Comparison of ENCODE assay signal across 13 cellular contexts in the genomic region with DNA sequence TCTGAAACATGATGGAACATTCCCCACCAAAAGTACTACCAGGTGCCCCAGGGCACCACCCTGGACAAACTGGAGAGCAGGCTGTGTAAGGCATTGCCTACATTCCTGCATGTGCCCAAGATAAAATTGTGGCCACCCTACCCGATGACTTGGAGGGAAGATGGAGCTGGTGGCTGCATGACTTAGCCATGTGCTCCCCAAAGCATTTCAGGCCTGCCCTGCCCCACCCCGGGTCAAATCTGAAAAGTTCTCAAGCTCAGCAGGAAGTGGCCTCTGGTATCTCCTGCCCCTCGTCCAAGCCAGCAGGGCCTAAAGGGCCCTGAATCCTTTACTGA. TPM values are rescaled to one million over a fixed set of nuclear protein-coding genes. Genes with fewer than 3 reads are reported as not detected.
A peak's percentile ranks its signal among the peaks of the same experiment; 100 is the strongest.
DNase-seq lines count a peak whose midpoint lies in the region; ATAC-seq and TF ChIP-seq lines count a peak whose summit lies in the region.
"Had no signal": no experiment of that assay in that cellular context is flagged by ENCODE, and none has a peak within 500 bp of the region (broad histone marks: within the 10 kb centered on the region; RNA-seq: fewer than 3 reads in every experiment).

No MANE protein-coding gene starts in this region.

- no peak for TF ChIP-seq EP300 in transverse colon (IDR thresholded peaks at IDR 0.05; ENCODE audit: low read depth)

- intact Hi-C loops in left ventricle myocardium inferior (cut with micrococcal nuclease) (no loop called here), left cardiac atrium (cut with DNase I) (no loop called here), mucosa of descending colon (cut with DNase I, micrococcal nuclease) (no loop called here), transverse colon (cut with DNase I; ENCODE audit: low total_unique reads) (no loop called here), posterior vena cava (cut with DNase I) (no loop called here), lower leg skin (cut with DNase I; ENCODE audit: low total_unique reads) (no loop called here)

- peaks cover 77% of the 10 kb centered on the region for H3K4me1 Mint-ChIP-seq in activated T-cell treated with anti-CD3 and anti-CD28 coated beads, Interleukin-2, amount 50 U/mL, for 72 hours (ENCODE audit: low read depth)

- H3K27ac ChIP-seq in left ventricle myocardium inferior (replicated peaks) (peak overlapping the region; percentile 8), transverse colon (peak overlapping the region; percentile 37 to 50 (median 42))

- H3K27me3 ChIP-seq in left ventricle myocardium inferior (ENCODE audit: low read depth) (no peaks in the 10 kb centered on the region), transverse colon (no peaks in the 10 kb centered on the region)

- DNase-seq in left ventricle myocardium inferior, result no peak
- DNase-seq in left cardiac atrium, result no peak
- peak in 1 of 2 donors; percentile 58 for DNase-seq in activated T-cell treated with anti-CD3 and anti-CD28 coated beads, Interleukin-2, amount 50 U/mL, for 72 hours
- DNase-seq in mucosa of descending colon, result no peak
- DNase-seq in transverse colon, result no peak
- DNase-seq in posterior vena cava (ENCODE audit: low spot score), result no peak
- no peak for DNase-seq in lower leg skin (ENCODE audit: low spot score in 2 of 2)
- DNase-seq: HFFc6 had no signal

- no peaks in the 10 kb centered on the region for H3K36me3 ChIP-seq in left ventricle myocardium inferior
- H3K36me3 ChIP-seq in mucosa of descending colon (ENCODE audit: low read depth), result no peaks in the 10 kb centered on the region
- H3K36me3 ChIP-seq in transverse colon, result no peaks in the 10 kb centered on the region

- 72% methylated on average over 3 of the region's 3 CpGs; no CpG with 5 or more reads in 1 of the 2 donors for WGBS in transverse colon (ENCODE audit: low coverage in 1 of 2), 2 donors
- 72 to 75% methylated on average over 3 of the region's 3 CpGs for WGBS in lower leg skin, 2 donors

- H3K9me3 Mint-ChIP-seq in activated T-cell treated with anti-CD3 and anti-CD28 coated beads, Interleukin-2, amount 50 U/mL, for 72 hours, result no peaks in the 10 kb centered on the region
- H3K9me3 Mint-ChIP-seq: HFFc6 had no signal

- H3K36me3 Mint-ChIP-seq in activated T-cell treated with anti-CD3 and anti-CD28 coated beads, Interleukin-2, amount 50 U/mL, for 72 hours (ENCODE audit: insufficient read depth in 2 of 2), result peaks cover 61 to 82% of the 10 kb centered on the region in 2 donors

- TF ChIP-seq CTCF in left ventricle myocardium inferior (IDR thresholded peaks at IDR 0.05; ENCODE audit: borderline replicate concordance), result no peak
- no peak for TF ChIP-seq CTCF in mucosa of descending colon (IDR thresholded peaks at IDR 0.05)
- TF ChIP-seq CTCF in transverse colon (IDR thresholded peaks at IDR 0.05), result no peak
- no peak for TF ChIP-seq CTCF in lower leg skin (IDR thresholded peaks at IDR 0.05)

- in situ Hi-C loops in transverse colon (cut with MboI; ENCODE audit: low pct_ligation_motif_present in 1 of 4, low pct_unique_long_range_greater_than_20kb in 1 of 4, low sequenced_read_pairs in 3 of 4), result no loop called here

- peak overlapping the region; percentile 99 for H3K27ac Mint-ChIP-seq in activated T-cell treated with anti-CD3 and anti-CD28 coated beads, Interleukin-2, amount 50 U/mL, for 72 hours
- H3K27ac Mint-ChIP-seq: HFFc6 had no signal

- H3K9me3 ChIP-seq in left ventricle myocardium inferior (replicated peaks) (no peaks in the 10 kb centered on the region), mucosa of descending colon (no peaks in the 10 kb centered on the region), transverse colon (no peaks in the 10 kb centered on the region)

- TF ChIP-seq POLR2A in transverse colon (IDR thresholded peaks at IDR 0.05) (no peak), lower leg skin (IDR thresholded peaks at IDR 0.05) (no peak)

- H3K27me3 Mint-ChIP-seq in activated T-cell treated with anti-CD3 and anti-CD28 coated beads, Interleukin-2, amount 50 U/mL, for 72 hours (ENCODE audit: low read depth), result no peaks in the 10 kb centered on the region

- no peak overlapping the region for H3K4me3 ChIP-seq in left ventricle myocardium inferior
- no peak overlapping the region for H3K4me3 ChIP-seq in mucosa of descending colon
- H3K4me3 ChIP-seq in transverse colon, result no peak overlapping the region
- H3K4me3 ChIP-seq in lower leg skin (ENCODE audit: low read depth, poor library complexity, severe bottlenecking), result no peak overlapping the region

- H3K4me3 Mint-ChIP-seq in activated T-cell treated with anti-CD3 and anti-CD28 coated beads, Interleukin-2, amount 50 U/mL, for 72 hours, result peak overlapping the region; percentile 98 to 99
- H3K4me3 Mint-ChIP-seq: HFFc6 had no signal

- ATAC-seq in left cardiac atrium, result no peak
- ATAC-seq in activated T-cell treated with anti-CD3 and anti-CD28 coated beads, Interleukin-2, amount 50 U/mL, for 72 hours (replicated peaks in 1 of 2), result no peak
- ATAC-seq in mucosa of descending colon, result peak; percentile 6
- no peak for ATAC-seq in GM19452 (IDR thresholded peaks at IDR 0.05; ENCODE audit: unreplicated experiment)
- ATAC-seq: esophagus mucosa had no signal

- H3K4me1 ChIP-seq in left ventricle myocardium inferior (no peaks in the 10 kb centered on the region), mucosa of descending colon (ENCODE audit: low read depth) (no peaks in the 10 kb centered on the region), transverse colon (peaks cover 0 to 9% (median 0%) of the 10 kb centered on the region in 4 donors)

RNA-seq across cellular contexts. Expression of a gene that starts 8.5 kb away (rescaled TPM):
- total RNA-seq in left ventricle myocardium inferior (0.36 TPM), left cardiac atrium (1 to 10 TPM; 1.4 to 3.5 TPM), mucosa of descending colon (1 to 10 TPM; 4.1 to 7.7 (median 5.4) TPM), transverse colon (1 to 10 TPM in 3 of 4 donors, not detected in 1; 5.0 to 8.7 (median 6.3) TPM), posterior vena cava (1 to 10 TPM; 1.1 to 2.3 TPM), lower leg skin (1 to 10 TPM in 2 of 4 donors, under 1 TPM in 1, not detected in 1; 0.78 to 1.1 (median 1.1) TPM)
- 100 to 1,000 TPM; 232 to 298 TPM for total RNA-seq in activated T-cell treated with anti-CD3 and anti-CD28 coated beads, Interleukin-2, amount 50 U/mL, for 72 hours
- total RNA-seq: chondrocyte, HFFc6, HT1080, SK-MEL-5 had no signal

Comparison
In these comparisons a context has a peak if more than half of its experiments do, and no peak if none do; other contexts are left out.
1. RNA of a gene that starts 8.5 kb away (total RNA-seq): 232 to 298 TPM in activated T-cell treated with anti-CD3 and anti-CD28 coated beads, Interleukin-2, amount 50 U/mL, for 72 hours; 5.0 to 8.7 TPM in transverse colon, 4.1 to 7.7 TPM in mucosa of descending colon, 1.4 to 3.5 TPM in left cardiac atrium, 1.1 to 2.3 TPM in posterior vena cava, 0.78 to 1.1 TPM in lower leg skin and 0.36 TPM in left ventricle myocardium inferior (single experiment); every median in the first group is over 10 times any median in the second.